10 cellular contexts compared by ENCODE assay signal in the genomic region with DNA sequence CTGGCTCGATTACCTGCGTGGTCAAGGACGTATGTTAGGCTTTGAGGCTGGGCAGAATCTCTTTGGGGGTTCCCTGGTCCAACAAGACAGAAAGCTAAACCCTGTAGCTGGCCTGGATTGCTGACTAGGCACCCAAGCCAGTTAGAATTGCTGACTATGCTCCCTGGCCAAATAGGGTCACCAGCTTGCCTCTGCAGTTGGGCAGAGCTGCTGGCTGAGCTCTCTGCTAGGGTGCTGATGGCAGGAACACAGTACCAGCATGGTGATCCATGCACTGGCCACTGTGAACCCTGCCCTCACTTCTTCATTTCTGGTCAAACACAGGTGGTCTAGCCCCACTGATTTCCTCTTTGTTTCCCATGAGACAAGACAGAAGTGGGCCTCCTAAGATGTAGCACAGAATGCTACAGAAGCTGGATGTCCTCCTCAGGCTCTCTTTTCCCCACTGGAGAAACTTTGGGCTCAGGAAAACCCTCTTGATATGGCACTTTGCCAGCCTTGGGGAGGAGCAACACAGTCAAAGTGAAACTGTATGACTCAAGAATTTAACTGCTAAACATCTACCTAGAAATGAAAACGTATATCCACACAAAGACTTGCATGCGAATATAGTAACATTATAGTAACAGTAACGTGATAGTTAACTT. TPM values are rescaled to one million over a fixed set of nuclear protein-coding genes. Genes with fewer than 3 reads are reported as not detected.
DNase-seq lines count a peak whose midpoint lies in the region; ATAC-seq, FAIRE-seq and TF ChIP-seq lines count a peak whose summit lies in the region.
"Had no signal": no experiment of that assay in that cellular context is flagged by ENCODE, and none has a peak within 500 bp of the region (broad histone marks: within the 10 kb centered on the region; RNA-seq: fewer than 3 reads in every experiment).

No MANE protein-coding gene starts in this region.

- WGBS in endodermal cell (ENCODE audit: insufficient coverage in 1 of 2, insufficient read length in 1 of 2), 2 experiments = 90 to 91% methylated on average over 6 of the region's 6 CpGs
- 87 to 96% (median 94%) methylated on average over 6 of the region's 6 CpGs for WGBS in ovary, 3 donors

- peaks cover 79% of the 10 kb centered on the region for H3K4me1 Mint-ChIP-seq in activated T-cell treated with anti-CD3 and anti-CD28 coated beads, Interleukin-2, amount 50 U/mL, for 72 hours (ENCODE audit: low read depth)
- peaks cover 56 to 78% of the 10 kb centered on the region in 2 donors for H3K4me1 Mint-ChIP-seq in natural killer cell treated with Interleukin-12 subunit alpha and Interleukin-12 subunit beta and Interleukin-15 and Interleukin-18, amount 100 ng/mL, for 72 hours (ENCODE audit: low read depth in 2 of 2)
- no peaks in the 10 kb centered on the region for H3K4me1 Mint-ChIP-seq in endodermal cell
- H3K4me1 Mint-ChIP-seq: brain had no signal

- TF ChIP-seq CTCF in endodermal cell (conservative IDR thresholded peaks at IDR 0.05) (no peak), D721Med (IDR thresholded peaks at IDR 0.05; ENCODE audit: insufficient read depth, missing control alignments) (no peak), ovary (IDR thresholded peaks at IDR 0.05) (no peak)

- H3K9me3 ChIP-seq in endodermal cell (ENCODE audit: control insufficient read depth, low read length) = peaks cover 5% of the 10 kb centered on the region
- no peaks in the 10 kb centered on the region for H3K9me3 ChIP-seq in ovary

- H3K27me3 ChIP-seq in endodermal cell (ENCODE audit: control insufficient read depth, insufficient read depth, low read length, poor library complexity, severe bottlenecking) (no peaks in the 10 kb centered on the region), ovary (no peaks in the 10 kb centered on the region)

- DNase-seq in activated T-cell treated with anti-CD3 and anti-CD28 coated beads, Interleukin-2, amount 50 U/mL, for 72 hours = peak; percentile 54 to 64
- DNase-seq in natural killer cell treated with Interleukin-12 subunit alpha and Interleukin-12 subunit beta and Interleukin-15 and Interleukin-18, amount 100 ng/mL, for 72 hours (ENCODE audit: low spot score) = no peak
- DNase-seq in endodermal cell (no peak), D721Med (ENCODE audit: insufficient read length, low spot score) (no peak), ovary (no peak), HUDEP-2 (lab: John Stamatoyannopoulos, UW; ENCODE audit: unreplicated experiment in 76 of 76) (no peak)
- DNase-seq: H7 had no signal

- no peaks in the 10 kb centered on the region for H3K27me3 Mint-ChIP-seq in activated T-cell treated with anti-CD3 and anti-CD28 coated beads, Interleukin-2, amount 50 U/mL, for 72 hours (ENCODE audit: low read depth)
- H3K27me3 Mint-ChIP-seq in natural killer cell treated with Interleukin-12 subunit alpha and Interleukin-12 subunit beta and Interleukin-15 and Interleukin-18, amount 100 ng/mL, for 72 hours = no peaks in the 10 kb centered on the region
- no peaks in the 10 kb centered on the region for H3K27me3 Mint-ChIP-seq in endodermal cell (ENCODE audit: insufficient read depth)

- H3K4me1 ChIP-seq in endodermal cell (ENCODE audit: control insufficient read depth, insufficient read depth, low read length) = no peaks in the 10 kb centered on the region
- H3K4me1 ChIP-seq in ovary (ENCODE audit: insufficient read depth) = no peaks in the 10 kb centered on the region

- H3K36me3 Mint-ChIP-seq in activated T-cell treated with anti-CD3 and anti-CD28 coated beads, Interleukin-2, amount 50 U/mL, for 72 hours (ENCODE audit: insufficient read depth in 2 of 2) = peaks cover 37 to 49% of the 10 kb centered on the region in 2 donors
- peaks cover 49% of the 10 kb centered on the region for H3K36me3 Mint-ChIP-seq in natural killer cell treated with Interleukin-12 subunit alpha and Interleukin-12 subunit beta and Interleukin-15 and Interleukin-18, amount 100 ng/mL, for 72 hours
- H3K36me3 Mint-ChIP-seq in endodermal cell (ENCODE audit: low read depth) = no peaks in the 10 kb centered on the region
- H3K36me3 Mint-ChIP-seq: brain had no signal

- no peak for TF ChIP-seq POLR2A in ovary (IDR thresholded peaks at IDR 0.05)

- H3K27ac ChIP-seq in endodermal cell (ENCODE audit: low read depth, low read length) (no peak overlapping the region), ovary (no peak overlapping the region)

- peak overlapping the region; percentile 98 for H3K27ac Mint-ChIP-seq in activated T-cell treated with anti-CD3 and anti-CD28 coated beads, Interleukin-2, amount 50 U/mL, for 72 hours
- H3K27ac Mint-ChIP-seq in natural killer cell treated with Interleukin-12 subunit alpha and Interleukin-12 subunit beta and Interleukin-15 and Interleukin-18, amount 100 ng/mL, for 72 hours = peak overlapping the region; percentile 72 to 84
- no peak overlapping the region for H3K27ac Mint-ChIP-seq in endodermal cell
- H3K27ac Mint-ChIP-seq: brain had no signal

- intact Hi-C loops in ovary (cut with DNase I) = no loop called here

- FAIRE-seq in D721Med (lab: Jason Lieb, UNC) = no peak

- H3K9ac ChIP-seq in endodermal cell (ENCODE audit: extremely low read depth, low read length, poor library complexity, severe bottlenecking) = no peak overlapping the region

- H3K4me3 Mint-ChIP-seq in activated T-cell treated with anti-CD3 and anti-CD28 coated beads, Interleukin-2, amount 50 U/mL, for 72 hours = peak overlapping the region; percentile 68 to 90
- peak overlapping the region; percentile 70 for H3K4me3 Mint-ChIP-seq in natural killer cell treated with Interleukin-12 subunit alpha and Interleukin-12 subunit beta and Interleukin-15 and Interleukin-18, amount 100 ng/mL, for 72 hours
- H3K4me3 Mint-ChIP-seq in endodermal cell = no peak overlapping the region
- H3K4me3 Mint-ChIP-seq: brain had no signal

- H3K4me3 ChIP-seq in endodermal cell (ENCODE audit: low read length) (no peak overlapping the region), ovary (no peak overlapping the region)

- ATAC-seq in GM18867 (IDR thresholded peaks at IDR 0.05; ENCODE audit: unreplicated experiment) = peak; percentile 45
- peak; percentile 57 for ATAC-seq in HG03342 (IDR thresholded peaks at IDR 0.05; ENCODE audit: unreplicated experiment)
- peak; percentile 66 to 72 for ATAC-seq in activated T-cell treated with anti-CD3 and anti-CD28 coated beads, Interleukin-2, amount 50 U/mL, for 72 hours (replicated peaks in 1 of 2)
- peak; percentile 73 to 75 for ATAC-seq in natural killer cell treated with Interleukin-12 subunit alpha and Interleukin-12 subunit beta and Interleukin-15 and Interleukin-18, amount 100 ng/mL, for 72 hours

- H3K36me3 ChIP-seq in endodermal cell (ENCODE audit: control insufficient read depth, insufficient read depth, low read length) (no peaks in the 10 kb centered on the region), ovary (no peaks in the 10 kb centered on the region)

- peaks cover 17 to 24% of the 10 kb centered on the region in 2 donors for H3K9me3 Mint-ChIP-seq in activated T-cell treated with anti-CD3 and anti-CD28 coated beads, Interleukin-2, amount 50 U/mL, for 72 hours
- peaks cover 14% of the 10 kb centered on the region for H3K9me3 Mint-ChIP-seq in natural killer cell treated with Interleukin-12 subunit alpha and Interleukin-12 subunit beta and Interleukin-15 and Interleukin-18, amount 100 ng/mL, for 72 hours
- peaks cover 7% of the 10 kb centered on the region for H3K9me3 Mint-ChIP-seq in endodermal cell

- TF ChIP-seq EP300 in ovary (IDR thresholded peaks at IDR 0.05) = no peak

RNA-seq across cellular contexts. Expression of a gene that starts 20.8 kb away (rescaled TPM):
- total RNA-seq in activated T-cell treated with anti-CD3 and anti-CD28 coated beads, Interleukin-2, amount 50 U/mL, for 72 hours = 10 to 100 TPM; 59.9 to 63.0 TPM
- 10 to 100 TPM; 36.8 to 54.0 TPM for total RNA-seq in natural killer cell treated with Interleukin-12 subunit alpha and Interleukin-12 subunit beta and Interleukin-15 and Interleukin-18, amount 100 ng/mL, for 72 hours
- total RNA-seq in endodermal cell (1 to 10 TPM in 1 of 2 donors, under 1 TPM in 1; 0.82 to 2.9 TPM), ovary (10 to 100 TPM in 6 of 7 donors, 1 to 10 TPM in 1; 7.1 to 23.8 (median 19.4) TPM)
- 2.5 TPM for polyA plus RNA-seq in endodermal cell (2013, experiment 1 of 2)
- 1.1 TPM for polyA plus RNA-seq in endodermal cell (2013, experiment 2 of 2)
- 10 to 100 TPM; 11.1 to 31.3 TPM for polyA plus RNA-seq in ovary

Comparison
In these comparisons a context has a peak if more than half of its experiments do, and no peak if none do; other contexts are left out.
1. DNase-seq: peak in activated T-cell treated with anti-CD3 and anti-CD28 coated beads, Interleukin-2, amount 50 U/mL, for 72 hours (2 of 2); none in natural killer cell treated with Interleukin-12 subunit alpha and Interleukin-12 subunit beta and Interleukin-15 and Interleukin-18, amount 100 ng/mL, for 72 hours (single experiment), endodermal cell (single experiment), D721Med (single experiment), ovary (0 of 5) and HUDEP-2 (0 of 76).
2. Peak in every context shown above with its lines, with median percentiles within 50 percentile points of each other: ATAC-seq.